In genomic region chr1:119367332-119368124, GRCh38 we compare ENCODE assay signal across 7 cellular contexts. TPM values are rescaled to one million over a fixed set of nuclear protein-coding genes. Genes with fewer than 3 reads are reported as not detected.
DNase-seq lines count a peak whose midpoint lies in the region; FAIRE-seq and TF ChIP-seq lines count a peak whose summit lies in the region.

No MANE protein-coding gene starts in this region.

- no peaks in the 10 kb centered on the region for H3K27me3 ChIP-seq in ascending aorta

- H3K4me1 ChIP-seq in ascending aorta, result no peaks in the 10 kb centered on the region
- H3K4me1 ChIP-seq in kidney (ENCODE audit: control insufficient read depth in 1 of 2, insufficient read depth in 1 of 2, low read depth in 1 of 2, low read length in 2 of 2), result peaks cover 3 to 12% of the 10 kb centered on the region in 2 donors

- H3K27ac ChIP-seq in ascending aorta (no peak overlapping the region), kidney (ENCODE audit: low read depth in 2 of 2, low read length in 2 of 2) (peak overlapping the region in 1 of 2 donors; percentile 26)

- DNase-seq in KG1 (lab: John Stamatoyannopoulos, UW), result peak; percentile 13
- DNase-seq in ascending aorta (ENCODE audit: low spot score in 2 of 2), result no peak
- DNase-seq in kidney, result no peak
- peak; percentile 70 for DNase-seq in urothelium cell line (ENCODE audit: low spot score)
- no peak for DNase-seq in stimulated activated CD4-positive, alpha-beta T cell treated with anti-CD3 and anti-CD28 coated beads, Interleukin-1b, Interleukin-23, amount 100 ng/mL, for 48 hours
- no peak for DNase-seq in GOT3 (lab: John Stamatoyannopoulos, UW)

- H3K36me3 ChIP-seq in ascending aorta, result no peaks in the 10 kb centered on the region
- H3K36me3 ChIP-seq in kidney (ENCODE audit: control insufficient read depth in 1 of 2, insufficient read depth in 2 of 2, low read length in 2 of 2), result no peaks in the 10 kb centered on the region

- TF ChIP-seq CTCF in GM12801 (IDR thresholded peaks at IDR 0.05; ENCODE audit: extremely low read depth, insufficient read length) (peak; percentile 82), ascending aorta (IDR thresholded peaks at IDR 0.05) (peak in 2 of 3 experiments; percentile 46 to 63), kidney (IDR thresholded peaks at IDR 0.05; ENCODE audit: borderline replicate concordance, extremely low read depth, insufficient read depth) (peak; percentile 98)

- no peaks in the 10 kb centered on the region for H3K9me3 ChIP-seq in ascending aorta
- no peaks in the 10 kb centered on the region for H3K9me3 ChIP-seq in kidney (ENCODE audit: control insufficient read depth in 1 of 2, low read length in 2 of 2)

- intact Hi-C loops in ascending aorta (cut with DNase I) (loop anchor here (5.0 kb wide), 1 partner anchor 1215 kb away; no protein-coding TSS in a partner anchor), kidney (cut with DNase I) (no loop called here)

- H3K4me3 ChIP-seq in ascending aorta (no peak overlapping the region), kidney (ENCODE audit: low read length in 2 of 2) (peak overlapping the region in 1 of 2 donors; percentile 22)

- no peak overlapping the region for H3K9ac ChIP-seq in kidney (ENCODE audit: low read length in 2 of 2)

- FAIRE-seq in kidney (lab: Jason Lieb, UNC) (no peak), urothelium cell line (lab: Jason Lieb, UNC) (no peak)

RNA-seq across cellular contexts. Expression of gene HAO2, which starts 1.1 kb away (rescaled TPM):
- not detected for total RNA-seq in ascending aorta
- total RNA-seq in kidney, result 1.9 TPM
- polyA plus RNA-seq in kidney (ENCODE audit: insufficient read depth, low read depth, low replicate concordance), result 183 TPM

RNA-seq across cellular contexts. Expression of gene HSD3B2, which starts 47.4 kb away (rescaled TPM):
- total RNA-seq in ascending aorta, result 9.9 TPM
- not detected for total RNA-seq in kidney
- 0.60 TPM for polyA plus RNA-seq in kidney (ENCODE audit: insufficient read depth, low read depth, low replicate concordance)

Comparison
In these comparisons a context has a peak if more than half of its experiments do, and no peak if none do; other contexts are left out.
1. DNase-seq: peak in KG1 (single experiment) and urothelium cell line (single experiment); none in ascending aorta (0 of 2), kidney (single experiment), stimulated activated CD4-positive, alpha-beta T cell treated with anti-CD3 and anti-CD28 coated beads, Interleukin-1b, Interleukin-23, amount 100 ng/mL, for 48 hours (single experiment) and GOT3 (single experiment).
2. RNA of gene HSD3B2, which starts 47.4 kb away (total RNA-seq): 9.9 TPM in ascending aorta (single experiment); not detected in kidney (single experiment); every median in the first group is over 10 times any median in the second.
3. Peak in every context shown above with its lines, with median percentiles within 50 percentile points of each other: CTCF ChIP-seq.